8 cellular contexts compared by ENCODE assay signal in genomic region chr11:130159657-130160459, GRCh38. TPM values are rescaled to one million over a fixed set of nuclear protein-coding genes. Genes with fewer than 3 reads are reported as not detected.
DNase-seq lines count a peak whose midpoint lies in the region; ATAC-seq and TF ChIP-seq lines count a peak whose summit lies in the region.

ST14 (plus strand) TSS chr11:130159782; CDS start chr11:130159980, 198 bp downstream.

- no peak within 1 kb of the TSS for H3K9ac ChIP-seq in parathyroid adenoma

- no peaks in the 10 kb centered on the region for H3K9me3 ChIP-seq in OCI-LY7 (ENCODE audit: low read length)
- no peaks in the 10 kb centered on the region for H3K9me3 ChIP-seq in parathyroid adenoma (ENCODE audit: control insufficient read depth, low read length)

- BruUV-seq in OCI-LY7 (replicated peaks; lab: Mats Ljungman, UMichigan) = no TSS peak

- CTCF ChIA-PET in OCI-LY7 (lab: Charles Lee; ENCODE audit: unreplicated experiment) = interaction anchor here (0.9 kb wide), 1 partner anchor 168 kb away, joined by 6 read pairs; no protein-coding TSS in a partner anchor

- intact Hi-C loops in OCI-LY7 (cut with micrococcal nuclease; ENCODE audit: unreplicated experiment) = loop anchor here (2.0 to 10.0 kb wide), 5 partner anchors 41 to 1688 kb away; no protein-coding TSS in a partner anchor

- no peaks in the 10 kb centered on the region for H4K20me1 ChIP-seq in OCI-LY7 (ENCODE audit: insufficient read depth, low read length)

- H3K79me2 ChIP-seq in ACC112 (ENCODE audit: control insufficient read depth, insufficient read depth, low read length, unreplicated experiment) = no peaks in the 10 kb centered on the region
- H3K79me2 ChIP-seq in OCI-LY7 (ENCODE audit: insufficient read depth, low read depth, low read length) = peaks cover 50% of the 10 kb centered on the region
- H3K79me2 ChIP-seq in parathyroid adenoma = peaks cover 15% of the 10 kb centered on the region

- H3K4me1 ChIP-seq in ACC112 (ENCODE audit: control insufficient read depth, insufficient read depth, low read length, unreplicated experiment) (peaks cover 10% of the 10 kb centered on the region), OCI-LY7 (ENCODE audit: insufficient read depth, low read length, poor library complexity, severe bottlenecking) (peaks cover 76% of the 10 kb centered on the region), foreskin keratinocyte (peaks cover 8% of the 10 kb centered on the region), parathyroid adenoma (peaks cover 9% of the 10 kb centered on the region)

- DNase-seq in OCI-LY7 (ENCODE audit: low spot score) (peak; percentile 70), foreskin keratinocyte (peak in 1 of 2 donors; percentile 45)
- no peak for DNase-seq in stimulated activated naive CD4-positive, alpha-beta T cell (lab: John Stamatoyannopoulos, UW)

- H3K4me2 ChIP-seq in OCI-LY7 (ENCODE audit: low read length) = peak within 1 kb of the TSS; percentile 95
- peak within 1 kb of the TSS; percentile 82 for H3K4me2 ChIP-seq in parathyroid adenoma (ENCODE audit: low read length)

- POLR2A ChIA-PET in OCI-LY7 (lab: Charles Lee) = interaction anchor here (0.5 to 4.4 kb wide), 12 partner anchors 9 to 234 kb away, joined by 3 to 17 read pairs (median 4); no protein-coding TSS in a partner anchor

- no peaks in the 10 kb centered on the region for H3K9me2 ChIP-seq in OCI-LY7 (ENCODE audit: insufficient read depth, low read length)

- H3K4me3 ChIP-seq in ACC112 (ENCODE audit: low read depth, low read length) (peak within 1 kb of the TSS; percentile 69), OCI-LY7 (ENCODE audit: low read depth, low read length, poor library complexity, severe bottlenecking) (peak within 1 kb of the TSS; percentile 74), parathyroid adenoma (ENCODE audit: low read depth, low read length) (peak within 1 kb of the TSS; percentile 66)

- H3K27ac ChIP-seq in ACC112 (ENCODE audit: low read depth, low read length) = no peak within 1 kb of the TSS
- peak within 1 kb of the TSS; percentile 93 for H3K27ac ChIP-seq in OCI-LY7 (ENCODE audit: low read depth, low read length, poor library complexity, severe bottlenecking)
- peak within 1 kb of the TSS; percentile 88 for H3K27ac ChIP-seq in foreskin keratinocyte
- H3K27ac ChIP-seq in parathyroid adenoma = peak within 1 kb of the TSS; percentile 57

- H3K36me3 ChIP-seq in ACC112 (ENCODE audit: insufficient read depth, low read length) (no peaks in the 10 kb centered on the region), OCI-LY7 (ENCODE audit: insufficient read depth, low read length) (peaks cover 44% of the 10 kb centered on the region; the same call in 1 of the 2 replicates), parathyroid adenoma (ENCODE audit: control insufficient read depth, insufficient read depth, low read length) (no peaks in the 10 kb centered on the region)

- H2AFZ ChIP-seq in ACC112 (ENCODE audit: low read length, unreplicated experiment) = no peak within 1 kb of the TSS
- H2AFZ ChIP-seq in OCI-LY7 (ENCODE audit: low read length) = peak within 1 kb of the TSS; percentile 13; the same call in 1 of the 2 replicates
- peak within 1 kb of the TSS; percentile 74 for H2AFZ ChIP-seq in parathyroid adenoma

- TF ChIP-seq CTCF in OCI-LY7 (conservative IDR thresholded peaks at IDR 0.05; ENCODE audit: low read length) = no peak; the same call in 1 of the 2 replicates
- TF ChIP-seq CTCF in foreskin keratinocyte (conservative IDR thresholded peaks at IDR 0.05) = no peak
- no peak for TF ChIP-seq CTCF in parathyroid adenoma (IDR thresholded peaks at IDR 0.05)

- H3K27me3 ChIP-seq in ACC112 (ENCODE audit: insufficient read depth, low read length) (peaks cover 47% of the 10 kb centered on the region), foreskin keratinocyte (peaks cover 20% of the 10 kb centered on the region), parathyroid adenoma (ENCODE audit: control insufficient read depth, insufficient read depth, low read length) (no peaks in the 10 kb centered on the region)

- ATAC-seq in GM21390 (IDR thresholded peaks at IDR 0.05; ENCODE audit: unreplicated experiment) (peak; percentile 52), foreskin keratinocyte (peak; percentile 82), GM21515 (IDR thresholded peaks at IDR 0.05; ENCODE audit: unreplicated experiment) (no peak), HG03108 (IDR thresholded peaks at IDR 0.05; ENCODE audit: unreplicated experiment) (no peak)

RNA-seq across cellular contexts. Expression of gene ST14, which starts in this region (rescaled TPM):
- 110 and 135 TPM in 2 replicates for total RNA-seq in OCI-LY7 (2014; rRNA removed; shearing (Covaris generic))
- total RNA-seq in OCI-LY7 (2022) (98.0 and 109 TPM in 2 replicates), foreskin keratinocyte (94.1 and 94.8 TPM in 2 replicates)
- 76.9 and 79.1 TPM in 2 replicates for polyA plus RNA-seq in foreskin keratinocyte

Comparison
In these comparisons a context has a peak if more than half of its experiments do, and no peak if none do; other contexts are left out.
1. ATAC-seq: peak in GM21390 (single experiment) and foreskin keratinocyte (single experiment); none in GM21515 (single experiment) and HG03108 (single experiment).
2. Peak in every context shown above with its lines, with median percentiles within 50 percentile points of each other: H3K4me3 ChIP-seq.